ENCODE assay signal across 16 cellular contexts in genomic region chr10:131729938-131730660, GRCh38.
"Had no signal": no experiment of that assay in that cellular context is flagged by ENCODE, and none has a peak within 500 bp of the region (broad histone marks: within the 10 kb centered on the region; RNA-seq: fewer than 3 reads in every experiment).

No MANE protein-coding gene starts in this region.

- H3K36me3 ChIP-seq: brain microvascular endothelial cell, heart right ventricle, suprapubic skin, transverse colon had no signal

- H3K27me3 ChIP-seq: brain microvascular endothelial cell, suprapubic skin, transverse colon had no signal

- ATAC-seq: activated T-cell treated with anti-CD3 and anti-CD28 coated beads, Interleukin-2, amount 50 U/mL, for 4 hours; esophagus mucosa; heart right ventricle had no signal

- H3K9me3 ChIP-seq: suprapubic skin, transverse colon had no signal

- DNase-seq: activated CD4-positive, alpha-beta T cell treated with anti-CD3 and anti-CD28 coated beads for 1 hour; activated CD4-positive, alpha-beta T cell treated with anti-CD3 and anti-CD28 coated beads, Interleukin-2, amount 50 U/mL, for 4 hours; activated naive CD4-positive, alpha-beta T cell treated with anti-CD3 and anti-CD28 coated beads, Interleukin-2, amount 50 U/mL, for 16 hours; activated T-cell treated with anti-CD3 and anti-CD28 coated beads, Interleukin-2, amount 50 U/mL, for 4 hours; brain microvascular endothelial cell; cortex of kidney; effector CD4-positive, alpha-beta T cell; heart right ventricle; immature natural killer cell; mesenchymal stem cell; occipital lobe; retina; transverse colon had no signal

- H3K4me3 ChIP-seq: heart right ventricle, suprapubic skin, transverse colon had no signal

- H3K27ac ChIP-seq: brain microvascular endothelial cell, heart right ventricle, suprapubic skin, transverse colon, VCaP had no signal
